In the genomic region with DNA sequence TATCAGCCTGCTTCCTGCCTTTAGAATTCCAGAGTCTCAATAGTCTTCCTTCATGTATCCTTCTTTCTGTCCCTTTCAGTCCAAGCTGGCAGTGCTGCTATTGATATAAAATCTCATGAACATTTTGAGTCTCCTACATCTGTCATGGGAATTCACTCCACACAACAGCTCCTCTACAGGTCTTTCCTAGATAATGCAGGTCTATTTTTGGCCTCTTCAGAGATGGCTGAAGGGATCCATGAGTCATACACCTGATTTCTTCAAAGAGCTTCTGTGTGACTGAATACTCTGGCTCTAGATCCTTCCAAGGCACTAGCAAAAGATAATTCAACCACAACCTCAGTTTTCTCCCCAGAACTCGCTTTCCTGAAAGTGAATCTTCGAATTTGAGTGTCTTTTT, we compare ENCODE assay signal across 1 cellular context.
TF ChIP-seq lines count a peak whose summit lies in the region.

No MANE protein-coding gene starts in this region.

TF ChIP-seq in SK-N-SH treated with all-trans-retinoic acid at 6 μM for 48 hours, 23 proteins besides CTCF, POLR2A, EP300 and RAD21 (continued from another document):
- TF ChIP-seq, protein P1, sequence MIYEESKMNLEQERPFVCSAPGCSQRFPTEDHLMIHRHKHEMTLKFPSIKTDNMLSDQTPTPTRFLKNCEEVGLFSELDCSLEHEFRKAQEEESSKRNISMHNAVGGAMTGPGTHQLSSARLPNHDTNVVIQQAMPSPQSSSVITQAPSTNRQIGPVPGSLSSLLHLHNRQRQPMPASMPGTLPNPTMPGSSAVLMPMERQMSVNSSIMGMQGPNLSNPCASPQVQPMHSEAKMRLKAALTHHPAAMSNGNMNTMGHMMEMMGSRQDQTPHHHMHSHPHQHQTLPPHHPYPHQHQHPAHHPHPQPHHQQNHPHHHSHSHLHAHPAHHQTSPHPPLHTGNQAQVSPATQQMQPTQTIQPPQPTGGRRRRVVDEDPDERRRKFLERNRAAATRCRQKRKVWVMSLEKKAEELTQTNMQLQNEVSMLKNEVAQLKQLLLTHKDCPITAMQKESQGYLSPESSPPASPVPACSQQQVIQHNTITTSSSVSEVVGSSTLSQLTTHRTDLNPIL (CRISPR knock-in tag; IDR thresholded peaks at IDR 0.05; ENCODE audit: low read depth), result no peak
- TF ChIP-seq ZNF565 (CRISPR knock-in tag; conservative IDR thresholded peaks at IDR 0.05; ENCODE audit: low read depth), result no peak
